Comparison of ENCODE assay signal across 1 cellular context in genomic region chr7:100477871-100478248, GRCh38.
TF ChIP-seq lines count a peak whose summit lies in the region.

No MANE protein-coding gene starts in this region.

TF ChIP-seq in HepG2, 621 proteins besides CTCF, POLR2A, EP300 and RAD21:
- no peak for TF ChIP-seq KMT2A (CRISPR knock-in tag; IDR thresholded peaks at IDR 0.05)
- TF ChIP-seq ZNF501 (CRISPR knock-in tag; IDR thresholded peaks at IDR 0.05): no peak
- no peak for TF ChIP-seq GLMP (CRISPR knock-in tag; IDR thresholded peaks at IDR 0.05; ENCODE audit: borderline replicate concordance)
- TF ChIP-seq BRCA1 (CRISPR knock-in tag; IDR thresholded peaks at IDR 0.05): no peak
- TF ChIP-seq TCF7L2 (IDR thresholded peaks at IDR 0.05; ENCODE audit: low read depth, low read length): no peak
- TF ChIP-seq ZNF772 (CRISPR knock-in tag; IDR thresholded peaks at IDR 0.05): no peak
- TF ChIP-seq KLF12 (CRISPR knock-in tag; IDR thresholded peaks at IDR 0.05; ENCODE audit: borderline replicate concordance): no peak
- TF ChIP-seq MAF1 (CRISPR knock-in tag; IDR thresholded peaks at IDR 0.05; ENCODE audit: borderline replicate concordance): no peak
- TF ChIP-seq ERF (CRISPR knock-in tag; IDR thresholded peaks at IDR 0.05): no peak
- no peak for TF ChIP-seq ZNF512 (CRISPR knock-in tag; IDR thresholded peaks at IDR 0.05)
- no peak for TF ChIP-seq TEAD2 (CRISPR knock-in tag; IDR thresholded peaks at IDR 0.05)
- no peak for TF ChIP-seq KDM3A (CRISPR knock-in tag; IDR thresholded peaks at IDR 0.05; ENCODE audit: low read depth)
- TF ChIP-seq HMGXB3 (CRISPR knock-in tag; IDR thresholded peaks at IDR 0.05; ENCODE audit: borderline replicate concordance): no peak
- no peak for TF ChIP-seq MBD4 (IDR thresholded peaks at IDR 0.05; ENCODE audit: borderline replicate concordance, low read length)
